12 cellular contexts compared by ENCODE assay signal in genomic region chr12:122703841-122704240, GRCh38. TPM values are rescaled to one million over a fixed set of nuclear protein-coding genes. Genes with fewer than 3 reads are reported as not detected.
A peak's percentile ranks its signal among the peaks of the same experiment; 100 is the strongest.
DNase-seq lines count a peak whose midpoint lies in the region; ATAC-seq and TF ChIP-seq lines count a peak whose summit lies in the region.
"Not testable (repeated sequence)": the region's sequence is repeated elsewhere in the genome, so short reads cannot be mapped to it uniquely, and the experiment has no call there.
"Had no signal": no experiment of that assay in that cellular context is flagged by ENCODE, and none has a peak within 500 bp of the region (broad histone marks: within the 10 kb centered on the region; RNA-seq: fewer than 3 reads in every experiment).

No MANE protein-coding gene starts in this region.

- DNase-seq in NCI-H2171 (lab: John Stamatoyannopoulos, UW) (peak; percentile 18), fibroblast of lung (ENCODE audit: low read depth in 2 of 2) (peak; percentile 13 to 60), iris pigment epithelial cell (ENCODE audit: low read depth) (peak; percentile 58)
- not testable (repeated sequence) for DNase-seq in RWPE2 (ENCODE audit: low spot score); epithelial cell of prostate (ENCODE audit: low read depth, low spot score)

- H3K4me3 ChIP-seq in RWPE2 (ENCODE audit: severe bottlenecking); fibroblast of lung (replicated peaks in 1 of 4; ENCODE audit: control extremely low read depth in 1 of 4, insufficient read depth in 1 of 4, low read depth in 3 of 4, low read length in 4 of 4); parathyroid adenoma (ENCODE audit: low read depth, low read length): not testable (repeated sequence)

- H3K27ac ChIP-seq in RWPE2 (ENCODE audit: poor library complexity, severe bottlenecking) (peak overlapping the region; percentile 44), epithelial cell of prostate (peak overlapping the region; percentile 29), parathyroid adenoma (peak overlapping the region; percentile 45)
- not testable (repeated sequence) for H3K27ac ChIP-seq in fibroblast of lung (ENCODE audit: insufficient read depth, low read length)

- not testable (repeated sequence) for ATAC-seq in RWPE2 (ENCODE audit: low read depth)

- not testable (repeated sequence) for H3K9ac ChIP-seq in fibroblast of lung (ENCODE audit: insufficient read depth, low read length); parathyroid adenoma

- H3K36me3 ChIP-seq in RWPE2 (ENCODE audit: low read depth); fibroblast of lung (ENCODE audit: control insufficient read depth, insufficient read depth, low read length); parathyroid adenoma (ENCODE audit: control insufficient read depth, insufficient read depth, low read length): not testable (repeated sequence)

- not testable (repeated sequence) for TF ChIP-seq CTCF in RWPE2 (IDR thresholded peaks at IDR 0.05; ENCODE audit: poor library complexity, severe bottlenecking); fibroblast of lung (conservative IDR thresholded peaks at IDR 0.05 in 1 of 2, IDR thresholded peaks at IDR 0.05 in 1 of 2; ENCODE audit: low read depth in 1 of 2, low read length in 2 of 2); parathyroid adenoma (IDR thresholded peaks at IDR 0.05)

- not testable (repeated sequence) for H3K4me2 ChIP-seq in fibroblast of lung (ENCODE audit: extremely low read depth, insufficient read depth, low read length); parathyroid adenoma (ENCODE audit: low read length)

- not testable (repeated sequence) for H2AFZ ChIP-seq in fibroblast of lung (ENCODE audit: low read length)
- H2AFZ ChIP-seq in parathyroid adenoma = peak overlapping the region; percentile 22

- H3K9me3 ChIP-seq in RWPE2 (ENCODE audit: severe bottlenecking); fibroblast of lung (ENCODE audit: control insufficient read depth, insufficient read depth, low read depth, low read length); parathyroid adenoma (ENCODE audit: control insufficient read depth, low read length): not testable (repeated sequence)

- not testable (repeated sequence) for H4K20me1 ChIP-seq in fibroblast of lung (ENCODE audit: control insufficient read depth, extremely low read depth, insufficient read depth, low read length)

- not testable (repeated sequence) for H3K79me2 ChIP-seq in fibroblast of lung (ENCODE audit: control insufficient read depth, insufficient read depth, low read length); parathyroid adenoma

- not testable (repeated sequence) for H3K27me3 ChIP-seq in RWPE2 (ENCODE audit: insufficient read depth, poor library complexity, severe bottlenecking); fibroblast of lung (ENCODE audit: control insufficient read depth, insufficient read depth, low read length); parathyroid adenoma (ENCODE audit: control insufficient read depth, insufficient read depth, low read length)

- H3K4me1 ChIP-seq in RWPE2 (ENCODE audit: insufficient read depth, poor library complexity, severe bottlenecking) (peaks cover 23% of the 10 kb centered on the region), parathyroid adenoma (peaks cover 30% of the 10 kb centered on the region)
- not testable (repeated sequence) for H3K4me1 ChIP-seq in fibroblast of lung (ENCODE audit: control insufficient read depth, extremely low read depth, insufficient read depth, low read length)

RNA-seq across cellular contexts. Expression of gene HCAR2, which starts 0.7 kb away (rescaled TPM):
- total RNA-seq in fibroblast of lung = under 0.01 TPM in 1 of 2 replicates, not detected in the other
- not detected in 2 replicates for polyA plus RNA-seq in fibroblast of lung
- not detected in 2 replicates for polyA plus RNA-seq in fibroblast of lung (2012)
- polyA minus RNA-seq in fibroblast of lung (ENCODE audit: low replicate concordance) = not detected in 2 replicates
- total RNA-seq: A172; CD4-positive, CD25-positive, alpha-beta regulatory T cell; CD8-positive, alpha-beta T cell; HFFc6 had no signal
- polyA plus RNA-seq: BJ; CD4-positive, CD25-positive, alpha-beta regulatory T cell had no signal

RNA-seq across cellular contexts. Expression of gene HCAR3, which starts 12.8 kb away (rescaled TPM):
- under 0.01 TPM in 1 of 2 replicates, not detected in the other for total RNA-seq in fibroblast of lung
- not detected in 2 replicates for polyA plus RNA-seq in fibroblast of lung
- polyA plus RNA-seq in fibroblast of lung (2012) = not detected in 2 replicates
- polyA minus RNA-seq in fibroblast of lung (ENCODE audit: low replicate concordance) = not detected in 2 replicates
- total RNA-seq: A172; A673; CD4-positive, CD25-positive, alpha-beta regulatory T cell; CD8-positive, alpha-beta T cell; HFFc6 had no signal
- polyA plus RNA-seq: BJ; CD4-positive, CD25-positive, alpha-beta regulatory T cell had no signal

RNA-seq across cellular contexts. Expression of gene HCAR1, which starts 26.8 kb away (rescaled TPM):
- total RNA-seq in fibroblast of lung = 0.51 and 1.5 TPM in 2 replicates
- polyA plus RNA-seq in fibroblast of lung = 0.43 and 1.1 TPM in 2 replicates
- polyA plus RNA-seq in fibroblast of lung (2012) = 0.29 and 1.1 TPM in 2 replicates
- polyA minus RNA-seq in fibroblast of lung (ENCODE audit: low replicate concordance) = 1.6 and 3.9 TPM in 2 replicates
- total RNA-seq: A172; CD4-positive, CD25-positive, alpha-beta regulatory T cell; CD8-positive, alpha-beta T cell; HFFc6 had no signal
- polyA plus RNA-seq: BJ; CD4-positive, CD25-positive, alpha-beta regulatory T cell had no signal

RNA-seq across cellular contexts. Expression of gene DENR, which starts 48.8 kb away (rescaled TPM):
- total RNA-seq in fibroblast of lung = 30.8 and 40.6 TPM in 2 replicates
- 46.5 and 49.1 TPM in 2 replicates for polyA plus RNA-seq in fibroblast of lung
- 46.1 and 51.9 TPM in 2 replicates for polyA plus RNA-seq in fibroblast of lung (2012)
- polyA minus RNA-seq in fibroblast of lung (ENCODE audit: low replicate concordance) = 7.2 and 7.4 TPM in 2 replicates
